Comparison of ENCODE assay signal across 8 cellular contexts in genomic region chr7:24477807-24478655, GRCh38.
DNase-seq lines count a peak whose midpoint lies in the region; ATAC-seq, FAIRE-seq and TF ChIP-seq lines count a peak whose summit lies in the region.

No MANE protein-coding gene starts in this region.

- H3K27ac ChIP-seq in A549 (peak overlapping the region; percentile 76 to 81), Peyer's patch (no peak overlapping the region)

- peaks cover 28% of the 10 kb centered on the region for H3K4me1 ChIP-seq in A549
- no peaks in the 10 kb centered on the region for H3K4me1 ChIP-seq in Peyer's patch

- peak overlapping the region; percentile 57 for H3K4me2 ChIP-seq in A549

- POLR2A ChIA-PET in A549 (lab: Yijun Ruan, JAX) = interaction anchor here (0.6 to 0.9 kb wide), 5 partner anchors 11 to 682 kb away, joined by 3 to 6 read pairs (median 3); partner anchors contain the start of gene PALS2

- ATAC-seq in A549 = peak; percentile 92
- ATAC-seq in HG02970 (IDR thresholded peaks at IDR 0.05; ENCODE audit: low FRiP score, unreplicated experiment) = no peak
- ATAC-seq in GM19023 (IDR thresholded peaks at IDR 0.05; ENCODE audit: unreplicated experiment) = no peak

- CTCF ChIA-PET in A549 (lab: Yijun Ruan, JAX) = interaction anchor here (1.2 to 1.4 kb wide), 2 partner anchors 10 to 11 kb away, joined by 3 read pairs; no protein-coding TSS in a partner anchor

- H3K36me3 ChIP-seq in kidney epithelial cell (ENCODE audit: control insufficient read depth, insufficient read depth, low read length) (no peaks in the 10 kb centered on the region), Peyer's patch (no peaks in the 10 kb centered on the region)

- no peak for TF ChIP-seq POLR2A in A549 (IDR thresholded peaks at IDR 0.05; ENCODE audit: low read length)
- TF ChIP-seq POLR2A in Peyer's patch (IDR thresholded peaks at IDR 0.05) = no peak

- H3K9me3 ChIP-seq in A549 (no peaks in the 10 kb centered on the region), Peyer's patch (no peaks in the 10 kb centered on the region)

- TF ChIP-seq CTCF in A549 (IDR thresholded peaks at IDR 0.05) = no peak
- no peak for TF ChIP-seq CTCF in kidney epithelial cell (IDR thresholded peaks at IDR 0.05; ENCODE audit: insufficient read depth, low read length, poor library complexity, severe bottlenecking)
- no peak for TF ChIP-seq CTCF in Peyer's patch (IDR thresholded peaks at IDR 0.05)

- DNase-seq in A549 (ENCODE audit: low read depth in 1 of 2, low spot score in 1 of 2) (peak; percentile 63 to 75), HTR-8/SVneo (ENCODE audit: insufficient read length, low spot score) (peak; percentile 70), amniotic epithelial cell (ENCODE audit: low read depth) (peak; percentile 81), kidney epithelial cell (ENCODE audit: low read depth) (peak; percentile 85), Peyer's patch (no peak)
- no peak for DNase-seq in activated CD4-positive, alpha-beta T cell treated with anti-CD3 and anti-CD28 coated beads, Interleukin-2, amount 50 U/mL, for 4 hours

- TF ChIP-seq RAD21 in A549 (conservative IDR thresholded peaks at IDR 0.05 in 1 of 2, IDR thresholded peaks at IDR 0.05 in 1 of 2) = 0 out of 5 replicates have a peak, but pooled peaks of 1 of the 2 experiments have one; percentile 21

- H3K4me3 ChIP-seq in A549 = no peak overlapping the region
- H3K4me3 ChIP-seq in kidney epithelial cell (ENCODE audit: low read depth, low read length) = no peak overlapping the region
- H3K4me3 ChIP-seq in Peyer's patch = no peak overlapping the region

- TF ChIP-seq EP300 in A549 (IDR thresholded peaks at IDR 0.05) = no peak

- H3K27me3 ChIP-seq in kidney epithelial cell (ENCODE audit: control insufficient read depth, insufficient read depth, low read length) = no peaks in the 10 kb centered on the region
- no peaks in the 10 kb centered on the region for H3K27me3 ChIP-seq in Peyer's patch

- no peak for FAIRE-seq in A549 (lab: Jason Lieb, UNC)
- peak; percentile 62 for FAIRE-seq in HTR-8/SVneo (lab: Jason Lieb, UNC)

- WGBS in A549 (ENCODE audit: missing lambda C conversion rate) = 31% methylated on average over 5 of the region's 5 CpGs

TF ChIP-seq in A549, 52 proteins besides CTCF, POLR2A, EP300 and RAD21:
- no peak for TF ChIP-seq HOXB5 (CRISPR knock-in tag; IDR thresholded peaks at IDR 0.05)
- no peak; the same call in 1 of the 2 replicates for TF ChIP-seq FOSL2 (IDR thresholded peaks at IDR 0.05)
- TF ChIP-seq FOSL2 (CRISPR knock-in tag; IDR thresholded peaks at IDR 0.05) = peak; percentile 68
- TF ChIP-seq JUNB (IDR thresholded peaks at IDR 0.05) = 0 out of 2 replicates have a peak, but pooled peaks have one; percentile 24
- no peak for TF ChIP-seq CBX2 (IDR thresholded peaks at IDR 0.05; ENCODE audit: borderline replicate concordance, low read depth)
- 0 out of 2 replicates have a peak, but pooled peaks have one; percentile 43 for TF ChIP-seq MAX (IDR thresholded peaks at IDR 0.05)
- no peak for TF ChIP-seq HEYL (CRISPR knock-in tag; IDR thresholded peaks at IDR 0.05)
- TF ChIP-seq JUN (IDR thresholded peaks at IDR 0.05) = 0 out of 5 replicates have a peak, but pooled peaks of 1 of the 2 experiments have one; percentile 37
- TF ChIP-seq BHLHE40 (IDR thresholded peaks at IDR 0.05; ENCODE audit: low read depth, low read length) = no peak
- TF ChIP-seq SMC3 (IDR thresholded peaks at IDR 0.05) = 0 out of 3 replicates have a peak, but pooled peaks have one; percentile 9
- TF ChIP-seq FOSB (CRISPR knock-in tag; IDR thresholded peaks at IDR 0.05) = no peak
- TF ChIP-seq PBX3 (IDR thresholded peaks at IDR 0.05) = no peak
- TF ChIP-seq CHD2 (IDR thresholded peaks at IDR 0.05; ENCODE audit: low read length, partially characterized antibody) = no peak
- TF ChIP-seq NFE2L2 (conservative IDR thresholded peaks at IDR 0.05; ENCODE audit: low read length) = peak; percentile 65
- no peak for TF ChIP-seq ESRRA (IDR thresholded peaks at IDR 0.05; ENCODE audit: borderline replicate concordance, low read length)
- TF ChIP-seq ATOH8 (CRISPR knock-in tag; IDR thresholded peaks at IDR 0.05; ENCODE audit: low read depth) = no peak
- peak; percentile 93 for TF ChIP-seq MAFK (IDR thresholded peaks at IDR 0.05; ENCODE audit: partially characterized antibody)
TF ChIP-seq in A549: peak in this region for 7.

Comparison
In these comparisons a context has a peak if more than half of its experiments do, and no peak if none do; other contexts are left out.
1. ATAC-seq: peak in A549 (2 of 2); none in HG02970 (single experiment) and GM19023 (single experiment).
2. DNase-seq: peak in A549 (2 of 2), HTR-8/SVneo (single experiment), amniotic epithelial cell (single experiment) and kidney epithelial cell (single experiment); none in activated CD4-positive, alpha-beta T cell treated with anti-CD3 and anti-CD28 coated beads, Interleukin-2, amount 50 U/mL, for 4 hours (0 of 2) and Peyer's patch (0 of 3).
3. H3K27ac ChIP-seq: peak in A549 (2 of 2); none in Peyer's patch (0 of 4).